Comparison of ENCODE assay signal across 8 cellular contexts in the genomic region with DNA sequence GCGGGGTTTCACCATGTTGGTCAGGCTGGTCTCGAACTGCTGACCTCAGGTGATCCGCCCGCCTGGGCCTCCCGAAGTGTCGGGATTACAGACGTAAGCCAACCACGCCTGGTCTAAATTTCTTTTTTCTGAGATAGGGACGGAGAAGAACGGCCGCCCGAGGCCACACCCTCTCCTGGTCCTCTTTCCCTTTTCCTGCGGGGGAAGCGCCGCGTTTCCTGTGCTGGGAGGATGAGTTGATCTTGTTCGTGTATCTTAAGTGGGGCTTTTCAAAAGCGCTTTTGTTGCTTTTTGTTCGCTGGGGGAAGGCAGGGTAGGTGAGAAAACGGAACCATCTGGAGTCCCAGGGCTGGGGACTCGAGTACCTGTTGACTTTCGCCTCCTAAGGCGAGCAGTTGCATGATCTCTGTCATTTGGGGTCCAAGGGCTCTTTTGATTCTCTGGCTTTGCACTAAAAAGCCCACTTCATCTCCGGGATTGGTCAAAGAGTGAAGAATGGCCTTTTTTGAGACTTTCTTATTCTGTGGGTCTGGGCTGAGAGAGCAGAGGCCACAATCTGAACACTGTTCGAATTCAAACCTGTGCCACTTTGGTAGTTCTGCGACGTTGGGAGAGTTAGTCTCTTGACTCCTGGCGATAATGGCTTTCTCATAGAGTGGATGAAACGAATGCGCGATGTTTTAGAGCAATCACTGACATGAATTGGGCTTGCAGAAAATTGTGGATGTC. TPM values are rescaled to one million over a fixed set of nuclear protein-coding genes. Genes with fewer than 3 reads are reported as not detected.
DNase-seq lines count a peak whose midpoint lies in the region; ATAC-seq, FAIRE-seq and TF ChIP-seq lines count a peak whose summit lies in the region.

No MANE protein-coding gene starts in this region.

- no peak for FAIRE-seq in pancreas (lab: Jason Lieb, UNC)

- peaks cover 41% of the 10 kb centered on the region for H4K20me1 ChIP-seq in KMS-11 (ENCODE audit: insufficient read depth)

- WGBS in pancreas, 2 donors, result 5 to 6% methylated on average over 31 of the region's 31 CpGs

- H3K4me3 ChIP-seq in BE2C (ENCODE audit: low read depth, low read length), result peak overlapping the region; percentile 97
- H3K4me3 ChIP-seq in KMS-11 (IDR thresholded peaks at IDR 0.05; ENCODE audit: insufficient read depth, low read depth, low read length), result no peak overlapping the region
- H3K4me3 ChIP-seq in pancreas, result peak overlapping the region; percentile 57 to 92 (median 72)

- TF ChIP-seq CTCF in BE2C (IDR thresholded peaks at IDR 0.05; ENCODE audit: low read depth, low read length) (no peak), KMS-11 (conservative IDR thresholded peaks at IDR 0.05; ENCODE audit: low read depth, low read length) (no peak), foreskin keratinocyte (conservative IDR thresholded peaks at IDR 0.05) (no peak), pancreas (IDR thresholded peaks at IDR 0.05) (no peak)

- no peak for ATAC-seq in foreskin keratinocyte
- peak in 1 of 4 donors; percentile 3 for ATAC-seq in pancreas
- no peak for ATAC-seq in HG02678 (IDR thresholded peaks at IDR 0.05; ENCODE audit: unreplicated experiment)
- ATAC-seq in GM21515 (IDR thresholded peaks at IDR 0.05; ENCODE audit: unreplicated experiment), result no peak

- H3K27ac ChIP-seq in KMS-11, result peak overlapping the region; percentile 95
- H3K27ac ChIP-seq in foreskin keratinocyte, result peak overlapping the region; percentile 98
- H3K27ac ChIP-seq in pancreas, result peak overlapping the region in 2 of 4 donors; percentile 89 to 91

- peak overlapping the region; percentile 99 for H3K9ac ChIP-seq in KMS-11

- H3K9me3 ChIP-seq in BE2C (no peaks in the 10 kb centered on the region), pancreas (no peaks in the 10 kb centered on the region)

- no peak overlapping the region for H2AFZ ChIP-seq in KMS-11 (ENCODE audit: low read depth)

- H3K27me3 ChIP-seq in BE2C, result no peaks in the 10 kb centered on the region
- H3K27me3 ChIP-seq in KMS-11 (ENCODE audit: insufficient read depth, low read depth), result no peaks in the 10 kb centered on the region
- no peaks in the 10 kb centered on the region for H3K27me3 ChIP-seq in foreskin keratinocyte
- no peaks in the 10 kb centered on the region for H3K27me3 ChIP-seq in pancreas

- peak; percentile 30 for DNase-seq in BE2C
- DNase-seq in activated CD8-positive, alpha-beta memory T cell treated with anti-CD3 and anti-CD28 coated beads, Interleukin-2, amount 50 U/mL, for 48 hours, result peak; percentile 69
- peak in 1 of 2 donors; percentile 31 for DNase-seq in foreskin keratinocyte
- DNase-seq in pancreas, result peak in 4 of 6 donors; percentile 36 to 67 (median 53)
- DNase-seq in SKM-1 treated with dmso at 0.1 percent for 144 hours (lab: John Stamatoyannopoulos, UW; ENCODE audit: unreplicated experiment), result no peak

- H3K79me2 ChIP-seq in KMS-11 (ENCODE audit: insufficient read depth, low read depth), result peaks cover 63% of the 10 kb centered on the region

- H3K36me3 ChIP-seq in BE2C, result peaks cover 53% of the 10 kb centered on the region
- peaks cover 44% of the 10 kb centered on the region; the same call in 1 of the 2 replicates for H3K36me3 ChIP-seq in KMS-11 (ENCODE audit: insufficient read depth)
- H3K36me3 ChIP-seq in pancreas, result peaks cover 0 to 38% (median 18%) of the 10 kb centered on the region in 3 donors

- intact Hi-C loops in pancreas (cut with DNase I), result no loop called here

- peak overlapping the region; percentile 98 for H3K4me2 ChIP-seq in KMS-11

- H3K4me1 ChIP-seq in BE2C, result no peaks in the 10 kb centered on the region; the same call in none of the 2 replicates
- H3K4me1 ChIP-seq in KMS-11 (ENCODE audit: low read depth, poor library complexity, severe bottlenecking), result peaks cover 77% of the 10 kb centered on the region
- peaks cover 4% of the 10 kb centered on the region for H3K4me1 ChIP-seq in foreskin keratinocyte
- peaks cover 13 to 16% (median 14%) of the 10 kb centered on the region in 3 donors for H3K4me1 ChIP-seq in pancreas

RNA-seq across cellular contexts. Expression of a gene that starts 1.3 kb away (rescaled TPM):
- 509 TPM for polyA plus RNA-seq in BE2C (2012; ENCODE audit: insufficient read depth, insufficient read length, low read depth)
- total RNA-seq in foreskin keratinocyte (99.8 and 114 TPM in 2 replicates), pancreas (100 to 1,000 TPM in 3 of 6 donors, 10 to 100 TPM in 3; 69.4 to 134 (median 89.7) TPM)
- polyA plus RNA-seq in foreskin keratinocyte (355 and 388 TPM in 2 replicates), pancreas (100 to 1,000 TPM; 243 to 379 TPM)

RNA-seq across cellular contexts. Expression of a gene that starts 21.3 kb away (rescaled TPM):
- not detected for polyA plus RNA-seq in BE2C (2012; ENCODE audit: insufficient read depth, insufficient read length, low read depth)
- total RNA-seq in foreskin keratinocyte (103 and 105 TPM in 2 replicates), pancreas (10 to 100 TPM in 2 of 6 donors, 1 to 10 TPM in 4; 3.3 to 27.3 (median 6.7) TPM)
- polyA plus RNA-seq in foreskin keratinocyte (123 and 140 TPM in 2 replicates), pancreas (10 to 100 TPM; 13.9 to 14.1 TPM)

RNA-seq across cellular contexts. Expression of a gene that starts 31.4 kb away (rescaled TPM):
- 2.3 TPM for polyA plus RNA-seq in BE2C (2012; ENCODE audit: insufficient read depth, insufficient read length, low read depth)
- total RNA-seq in foreskin keratinocyte (0.31 and 0.53 TPM in 2 replicates), pancreas (1 to 10 TPM in 2 of 6 donors, under 1 TPM in 4; 0.14 to 3.1 (median 0.79) TPM)
- polyA plus RNA-seq in foreskin keratinocyte (0.34 and 0.69 TPM in 2 replicates), pancreas (1 to 10 TPM; 1.9 to 2.7 TPM)

RNA-seq across cellular contexts. Expression of a gene that starts 32.7 kb away (rescaled TPM):
- polyA plus RNA-seq in BE2C (2012; ENCODE audit: insufficient read depth, insufficient read length, low read depth), result 0.54 TPM
- total RNA-seq in foreskin keratinocyte (not detected in 2 replicates), pancreas (under 1 TPM in 1 of 6 donors, not detected in 5; 0.12 TPM)
- polyA plus RNA-seq in foreskin keratinocyte (not detected in 2 replicates), pancreas (under 1 TPM; under 0.01 to 0.02 TPM)

RNA-seq across cellular contexts. Expression of a gene that starts 35.7 kb away (rescaled TPM):
- not detected for polyA plus RNA-seq in BE2C (2012; ENCODE audit: insufficient read depth, insufficient read length, low read depth)
- not detected in 2 replicates for total RNA-seq in foreskin keratinocyte
- not detected in 2 replicates for polyA plus RNA-seq in foreskin keratinocyte
- total RNA-seq in pancreas, result not detected
- polyA plus RNA-seq in pancreas, result not detected
